ENCODE assay signal across 1 cellular context in genomic region chr19:30359936-30360335, GRCh38.
TF ChIP-seq lines count a peak whose summit lies in the region.

No MANE protein-coding gene starts in this region.

TF ChIP-seq in H1, 55 proteins besides CTCF, POLR2A, EP300 and RAD21 (continued from another document):
- TF ChIP-seq CHD7 (IDR thresholded peaks at IDR 0.05; ENCODE audit: insufficient replicate concordance, low read length), result no peak
- TF ChIP-seq RBBP5 (IDR thresholded peaks at IDR 0.05; ENCODE audit: borderline replicate concordance, low read depth, low read length), result no peak
- TF ChIP-seq CEBPB (IDR thresholded peaks at IDR 0.05; ENCODE audit: low read depth, low read length), result no peak
- TF ChIP-seq FOSL1 (IDR thresholded peaks at IDR 0.05; ENCODE audit: insufficient read depth, low read depth, low read length), result no peak
- TF ChIP-seq PHF8 (conservative IDR thresholded peaks at IDR 0.05; ENCODE audit: low read depth, low read length), result no peak
- TF ChIP-seq KDM1A (IDR thresholded peaks at IDR 0.05; ENCODE audit: borderline replicate concordance, low read length), result no peak
- no peak for TF ChIP-seq EZH2 (IDR thresholded peaks at IDR 0.05; ENCODE audit: low read depth, low read length, severe bottlenecking)
- no peak for TF ChIP-seq CHD1 (IDR thresholded peaks at IDR 0.05; ENCODE audit: low read depth, low read length)
- no peak for TF ChIP-seq HDAC6 (IDR thresholded peaks at IDR 0.05; ENCODE audit: low read depth, low read length)
- no peak for TF ChIP-seq ASH2L (IDR thresholded peaks at IDR 0.05; ENCODE audit: low read length)
- no peak for TF ChIP-seq TAF1 (IDR thresholded peaks at IDR 0.05; ENCODE audit: low read depth, low read length)
- no peak for TF ChIP-seq NANOG (IDR thresholded peaks at IDR 0.05; ENCODE audit: insufficient read depth, low read depth, low read length, poor library complexity, severe bottlenecking)
- no peak for TF ChIP-seq BACH1 (IDR thresholded peaks at IDR 0.05; ENCODE audit: low read length)
- TF ChIP-seq SIN3A (conservative IDR thresholded peaks at IDR 0.05 in 1 of 2, IDR thresholded peaks at IDR 0.05 in 1 of 2; ENCODE audit: low read depth in 1 of 2, low read length in 2 of 2), result no peak
- no peak for TF ChIP-seq POU5F1 (IDR thresholded peaks at IDR 0.05; ENCODE audit: low read depth, low read length)
